1 cellular context compared by ENCODE assay signal in the genomic region with DNA sequence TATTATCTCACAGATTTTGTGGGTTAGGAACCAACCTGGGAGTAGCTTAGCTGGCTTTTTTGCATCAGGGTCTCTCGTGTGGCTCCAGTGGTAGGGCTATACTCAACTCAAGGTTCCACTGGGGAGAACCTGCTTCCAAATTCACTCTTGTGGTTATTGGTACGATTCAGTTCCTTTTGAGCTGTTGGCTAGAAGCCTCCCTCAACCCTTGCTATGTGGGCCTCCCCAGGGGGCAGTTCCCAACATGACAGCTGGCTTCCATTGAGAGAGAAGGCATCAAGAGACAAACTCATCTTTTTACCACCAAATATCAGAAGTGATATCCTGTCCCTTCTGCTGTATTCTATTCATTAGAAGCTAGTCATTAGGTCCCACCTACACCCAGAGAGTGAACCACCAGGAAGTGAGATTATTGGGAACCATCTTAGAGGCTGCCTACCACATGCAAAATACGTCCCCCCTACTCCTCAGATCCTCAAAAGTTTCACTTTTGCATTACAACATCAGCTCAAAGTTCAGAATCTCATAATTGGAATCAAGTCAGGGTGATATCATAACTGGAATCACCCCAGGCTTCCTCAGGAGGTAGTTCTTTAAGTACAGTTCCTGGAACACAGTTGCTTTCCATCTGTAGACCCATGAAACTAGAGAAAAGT.
TF ChIP-seq lines count a peak whose summit lies in the region.

No MANE protein-coding gene starts in this region.

TF ChIP-seq in A549, 52 proteins besides CTCF, POLR2A, EP300 and RAD21 (continued from another document):
- no peak for TF ChIP-seq POLR2AphosphoS2 (conservative IDR thresholded peaks at IDR 0.05; ENCODE audit: low read length)
- no peak for TF ChIP-seq NR3C1 (IDR thresholded peaks at IDR 0.05)
- TF ChIP-seq EHF (CRISPR knock-in tag; IDR thresholded peaks at IDR 0.05) = no peak
- no peak for TF ChIP-seq CBX2 (IDR thresholded peaks at IDR 0.05; ENCODE audit: borderline replicate concordance, low read depth)
- TF ChIP-seq RNF2 (IDR thresholded peaks at IDR 0.05; ENCODE audit: borderline replicate concordance, low read depth) = no peak
TF ChIP-seq in A549: peak in this region for 0.
